In the genomic region with DNA sequence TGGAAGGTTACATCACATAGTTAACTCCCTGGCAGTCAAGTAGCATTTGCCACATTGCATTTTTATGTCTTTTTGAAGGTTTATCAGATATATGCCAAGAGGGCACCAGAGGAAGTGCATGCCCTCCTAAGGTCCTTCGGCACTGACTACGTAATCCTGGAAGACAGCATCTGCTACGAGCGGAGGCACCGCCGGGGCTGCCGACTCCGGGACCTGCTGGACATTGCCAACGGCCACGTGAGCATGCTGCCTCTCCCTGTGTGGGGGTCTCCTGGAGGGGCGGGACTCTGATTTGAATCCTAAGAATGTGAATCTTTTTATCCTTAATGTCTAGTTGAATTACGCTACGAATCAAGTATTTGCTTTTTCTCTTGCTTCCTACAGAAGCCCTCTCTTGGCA, we compare ENCODE assay signal across 9 cellular contexts.
"Had no signal": no experiment of that assay in that cellular context is flagged by ENCODE, and none has a peak within 500 bp of the region (broad histone marks: within the 10 kb centered on the region; RNA-seq: fewer than 3 reads in every experiment).

No MANE protein-coding gene starts in this region.

- H3K27ac ChIP-seq: GM23248, HL-60 had no signal

- H3K9ac ChIP-seq: GM23248 had no signal

- ATAC-seq: HCT116, HepG2 had no signal

- H3K9me3 ChIP-seq: HAP-1 had no signal

- H2AFZ ChIP-seq: GM23248 had no signal

- H3K4me3 ChIP-seq: GM23248, HAP-1 had no signal

- DNase-seq: GM23248, GOT3, H7, HFFc6, KBM-7 had no signal
